15 cellular contexts compared by ENCODE assay signal in the genomic region with DNA sequence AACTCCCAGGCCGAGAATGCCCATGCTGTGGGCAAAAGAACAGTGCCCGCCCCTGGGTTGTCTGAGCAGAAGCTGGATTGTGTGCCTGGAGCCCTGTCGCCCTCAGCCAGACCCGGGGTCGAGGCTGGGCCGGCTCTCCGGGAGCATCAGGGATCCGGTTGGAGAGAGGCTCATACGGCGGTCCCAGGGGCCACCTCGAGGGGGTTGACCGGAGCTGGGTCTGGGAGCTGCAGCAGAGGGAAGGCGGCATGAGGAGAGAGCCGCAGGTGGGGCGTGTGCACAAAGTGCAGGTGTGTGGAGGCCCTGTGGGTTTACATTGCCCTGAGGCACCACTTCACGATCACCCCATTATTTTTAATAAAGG.
"Had no signal": no experiment of that assay in that cellular context is flagged by ENCODE, and none has a peak within 500 bp of the region (broad histone marks: within the 10 kb centered on the region; RNA-seq: fewer than 3 reads in every experiment).

No MANE protein-coding gene starts in this region.

- H3K36me3 ChIP-seq: uterus had no signal

- H3K4me3 ChIP-seq: body of pancreas, coronary artery, thyroid gland, uterus had no signal

- FAIRE-seq: endothelial cell of umbilical vein had no signal

- H3K9me3 ChIP-seq: body of pancreas, thyroid gland, uterus had no signal

- H3K27ac ChIP-seq: body of pancreas, coronary artery, thyroid gland, uterus had no signal

- H3K27me3 ChIP-seq: body of pancreas, thyroid gland, uterus had no signal

- DNase-seq: activated CD4-positive, alpha-beta T cell treated with anti-CD3 and anti-CD28 coated beads, Interleukin-2, amount 50 U/mL, for 1 hour; activated CD4-positive, CD25-positive, alpha-beta regulatory T cell; activated CD8-positive, alpha-beta memory T cell treated with anti-CD3 and anti-CD28 coated beads, Interleukin-2, amount 10 ng/mL, durations not matched to agents 7 days and 5 days; activated effector memory CD4-positive, alpha-beta T cell treated with Interleukin-2 at 50 U/mL for 16 hours; activated T-cell treated with anti-CD3 and anti-CD28 coated beads, Interleukin-2, amount 50 U/mL, for 24 hours; body of pancreas; foreskin fibroblast; glutamatergic neuron; mesendoderm; stimulated activated CD4-positive, alpha-beta T cell treated with anti-CD3 and anti-CD28 coated beads, Interleukin-12 subunit alpha, Interleukin-12 subunit beta, amount 100 ng/mL, for 4 hours; stimulated activated CD4-positive, alpha-beta T cell treated with anti-CD3 and anti-CD28 coated beads, Interleukin-2, amount 100 ng/mL, for 24 hours; thyroid gland; uterus had no signal
